In the genomic region with DNA sequence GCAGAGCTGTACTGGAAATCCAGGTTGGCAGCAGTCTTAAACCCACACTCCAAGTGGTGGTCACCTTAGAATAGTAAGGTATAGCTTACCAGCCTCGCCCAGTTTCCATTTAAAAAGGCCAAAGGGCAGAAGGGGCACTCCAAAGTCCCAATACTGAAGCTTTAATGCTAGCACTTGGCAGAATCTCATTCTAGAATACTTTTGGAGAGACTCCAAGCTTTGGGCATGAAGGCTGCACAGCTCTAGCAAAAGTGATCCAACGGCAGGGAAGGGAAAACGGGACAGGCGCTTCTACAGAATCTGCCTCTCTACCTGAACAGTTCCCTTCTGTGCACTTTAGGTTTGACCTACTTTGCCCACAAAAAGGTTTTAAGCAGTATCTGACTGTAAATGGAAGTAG, we compare ENCODE assay signal across 11 cellular contexts. TPM values are rescaled to one million over a fixed set of nuclear protein-coding genes. Genes with fewer than 3 reads are reported as not detected.
A peak's percentile ranks its signal among the peaks of the same experiment; 100 is the strongest.
DNase-seq lines count a peak whose midpoint lies in the region; ATAC-seq and TF ChIP-seq lines count a peak whose summit lies in the region.
"Had no signal": no experiment of that assay in that cellular context is flagged by ENCODE, and none has a peak within 500 bp of the region (broad histone marks: within the 10 kb centered on the region; RNA-seq: fewer than 3 reads in every experiment).

No MANE protein-coding gene starts in this region.

- peak overlapping the region in 10 of 11 experiments; percentile 20 to 95 (median 53); a peak in 17 of 22 replicates for H3K27ac ChIP-seq in BLaER1 treated with 17β-estradiol and CSF1 and Interleukin-3, amounts not matched to agents 10 nM and 100 nM
- peak overlapping the region; percentile 91 for H3K27ac ChIP-seq in brain microvascular endothelial cell
- H3K27ac ChIP-seq in hepatocyte = peak overlapping the region; percentile 16
- peak overlapping the region in 17 of 21 experiments; percentile 6 to 74 (median 47) for H3K27ac ChIP-seq in skin epidermis
- no peak overlapping the region for H3K27ac ChIP-seq in MM.1S (ENCODE audit: low read length)

- TF ChIP-seq CTCF in brain microvascular endothelial cell (IDR thresholded peaks at IDR 0.05; ENCODE audit: low read depth, low read length, missing control alignments) (no peak), hepatocyte (IDR thresholded peaks at IDR 0.05; ENCODE audit: poor library complexity) (no peak), MM.1S (IDR thresholded peaks at IDR 0.05; ENCODE audit: low read length) (no peak)

- H4K20me1 ChIP-seq in BLaER1 treated with 17β-estradiol and CSF1 and Interleukin-3, amounts not matched to agents 10 nM and 100 nM = peaks cover 4 to 94% (median 60%) of the 10 kb centered on the region in 11 experiments; a peak in 20 of 22 replicates
- H4K20me1 ChIP-seq in hepatocyte (ENCODE audit: insufficient read depth, poor library complexity, severe bottlenecking) (peaks cover 41% of the 10 kb centered on the region), MM.1S (ENCODE audit: insufficient read depth, low read length) (no peaks in the 10 kb centered on the region)

- H3K27me3 ChIP-seq in BLaER1 treated with 17β-estradiol and CSF1 and Interleukin-3, amounts not matched to agents 10 nM and 100 nM = no peaks in the 10 kb centered on the region
- H3K27me3 ChIP-seq in brain microvascular endothelial cell (replicated peaks) (no peaks in the 10 kb centered on the region), hepatocyte (no peaks in the 10 kb centered on the region), MM.1S (replicated peaks; ENCODE audit: insufficient read depth, low read length) (no peaks in the 10 kb centered on the region)

- H3K9me3 ChIP-seq in BLaER1 treated with 17β-estradiol and CSF1 and Interleukin-3, amounts not matched to agents 10 nM and 100 nM (replicated peaks in 1 of 11) = peaks cover 0 to 15% (median under 1%) of the 10 kb centered on the region in 11 experiments; a peak in 7 of 22 replicates
- no peaks in the 10 kb centered on the region for H3K9me3 ChIP-seq in hepatocyte (ENCODE audit: low read depth)
- H3K9me3 ChIP-seq in MM.1S (replicated peaks; ENCODE audit: insufficient read depth, low read length) = no peaks in the 10 kb centered on the region

- DNase-seq in brain microvascular endothelial cell (no peak), hepatocyte (ENCODE audit: low spot score) (no peak), MM.1S (no peak), EL (no peak), NCI-H1048 (lab: John Stamatoyannopoulos, UW) (no peak)
- DNase-seq: activated naive CD4-positive, alpha-beta T cell treated with Interleukin-2 at 50 U/mL for 16 hours; NCI-H187; NCI-H526 treated with DMSO at 0.1 percent for 48 hours had no signal

- H2AFZ ChIP-seq in hepatocyte (no peak overlapping the region), MM.1S (ENCODE audit: low read length) (no peak overlapping the region)

- peak overlapping the region in 5 of 11 experiments; percentile 13 to 47 (median 28); a peak in 5 of 22 replicates for H3K9ac ChIP-seq in BLaER1 treated with 17β-estradiol and CSF1 and Interleukin-3, amounts not matched to agents 10 nM and 100 nM
- no peak overlapping the region for H3K9ac ChIP-seq in MM.1S (ENCODE audit: low read length)

- no peak overlapping the region for H3K4me3 ChIP-seq in BLaER1 treated with 17β-estradiol and CSF1 and Interleukin-3, amounts not matched to agents 10 nM and 100 nM
- H3K4me3 ChIP-seq in brain microvascular endothelial cell (ENCODE audit: low read depth, low read length) (no peak overlapping the region), hepatocyte (no peak overlapping the region), skin epidermis (no peak overlapping the region), MM.1S (ENCODE audit: low read length) (no peak overlapping the region)

- WGBS in hepatocyte (ENCODE audit: low lambda C conversion rate, missing lambda C conversion rate) = 93% methylated on average over 4 of the region's 4 CpGs

- no peaks in the 10 kb centered on the region for H3F3A ChIP-seq in MM.1S (ENCODE audit: insufficient read depth, low read length)

- in situ Hi-C loops in brain microvascular endothelial cell (cut with HindIII; ENCODE audit: low pct_ligation_motif_present, low sequenced_read_pairs) = no loop called here

- H3K9me2 ChIP-seq in hepatocyte (replicated peaks; ENCODE audit: insufficient read depth) (no peaks in the 10 kb centered on the region), MM.1S (replicated peaks; ENCODE audit: insufficient read depth, low read length) (no peaks in the 10 kb centered on the region)

- ATAC-seq in HG03095 (IDR thresholded peaks at IDR 0.05; ENCODE audit: unreplicated experiment) = no peak

- peaks cover 100% of the 10 kb centered on the region for H3K79me2 ChIP-seq in hepatocyte
- peaks cover 75% of the 10 kb centered on the region for H3K79me2 ChIP-seq in MM.1S (ENCODE audit: low read length)

- peaks cover 0 to 20% (median 9%) of the 10 kb centered on the region in 11 experiments; a peak in 14 of 22 replicates for H3K36me3 ChIP-seq in BLaER1 treated with 17β-estradiol and CSF1 and Interleukin-3, amounts not matched to agents 10 nM and 100 nM
- H3K36me3 ChIP-seq in brain microvascular endothelial cell (replicated peaks) (peaks cover 2% of the 10 kb centered on the region), hepatocyte (replicated peaks; ENCODE audit: insufficient read depth, low read depth) (no peaks in the 10 kb centered on the region), MM.1S (replicated peaks; ENCODE audit: insufficient read depth, low read length) (no peaks in the 10 kb centered on the region)

- peaks cover 44 to 97% (median 78%) of the 10 kb centered on the region in 10 experiments for H3K4me1 ChIP-seq in BLaER1 treated with 17β-estradiol and CSF1 and Interleukin-3, amounts not matched to agents 10 nM and 100 nM
- H3K4me1 ChIP-seq in hepatocyte (ENCODE audit: insufficient read depth) (peaks cover 32% of the 10 kb centered on the region), MM.1S (ENCODE audit: low read length) (no peaks in the 10 kb centered on the region)

- peak overlapping the region; percentile 47 to 93 (median 73) for H3K4me2 ChIP-seq in BLaER1 treated with 17β-estradiol and CSF1 and Interleukin-3, amounts not matched to agents 10 nM and 100 nM
- peak overlapping the region; percentile 5 for H3K4me2 ChIP-seq in hepatocyte
- H3K4me2 ChIP-seq in MM.1S (ENCODE audit: low read depth, low read length) = no peak overlapping the region

RNA-seq across cellular contexts. Expression of gene SMURF1, which starts 19.7 kb away (rescaled TPM):
- total RNA-seq in hepatocyte = 20.2 and 21.7 TPM in 2 replicates
- 12.4 and 13.4 TPM in 2 replicates for polyA plus RNA-seq in hepatocyte
